Comparison of ENCODE assay signal across 11 cellular contexts in the genomic region with DNA sequence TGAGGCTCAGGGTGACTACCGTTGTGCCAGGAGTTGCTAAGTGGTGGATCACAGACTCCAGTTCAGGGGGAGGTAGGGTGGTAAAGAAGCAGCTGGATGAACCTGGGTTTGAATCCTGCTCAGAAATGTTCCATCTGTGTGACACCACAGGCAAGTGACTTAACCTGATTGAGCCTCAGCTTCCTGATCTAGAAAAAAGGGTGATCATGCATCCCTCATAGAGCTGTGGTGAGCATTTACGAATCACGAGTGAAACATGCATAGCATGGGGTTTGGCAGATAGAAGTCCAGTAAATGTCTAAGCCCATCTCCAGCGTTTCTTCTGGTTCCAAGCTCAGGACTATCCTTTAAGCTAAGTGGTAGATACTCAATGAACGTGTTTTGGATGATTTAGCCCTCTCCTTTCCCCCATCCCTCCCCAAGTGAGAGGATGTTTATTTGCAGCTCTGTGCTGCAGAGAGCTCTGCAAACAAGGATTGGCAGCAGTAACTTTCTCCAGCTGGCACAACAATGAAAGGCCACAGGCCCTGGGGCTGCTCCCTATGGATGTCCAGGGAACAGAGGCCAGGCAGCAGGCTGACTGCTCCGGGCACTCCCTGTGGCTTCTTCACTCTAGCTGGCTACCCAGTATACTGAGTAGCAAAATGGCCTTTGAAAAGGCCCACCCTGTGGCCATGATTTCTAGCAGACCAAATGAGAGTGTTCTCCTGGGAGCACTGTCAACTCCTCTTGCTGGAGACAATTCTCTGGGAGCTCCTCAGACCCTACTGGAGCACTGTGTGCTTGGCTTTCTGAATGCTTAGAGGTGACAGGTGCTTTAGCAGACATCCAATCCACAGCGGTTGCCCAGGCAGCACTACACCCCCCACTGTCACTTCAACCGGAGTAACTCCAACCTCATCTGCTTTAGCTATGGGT. TPM values are rescaled to one million over a fixed set of nuclear protein-coding genes. Genes with fewer than 3 reads are reported as not detected.
A peak's percentile ranks its signal among the peaks of the same experiment; 100 is the strongest.
DNase-seq lines count a peak whose midpoint lies in the region; ATAC-seq and TF ChIP-seq lines count a peak whose summit lies in the region.
"Had no signal": no experiment of that assay in that cellular context is flagged by ENCODE, and none has a peak within 500 bp of the region (broad histone marks: within the 10 kb centered on the region; RNA-seq: fewer than 3 reads in every experiment).

No MANE protein-coding gene starts in this region.

- peak overlapping the region; percentile 21 for H3K27ac ChIP-seq in AG04450 (ENCODE audit: low read depth, low read length)
- no peak overlapping the region for H3K27ac ChIP-seq in esophagus muscularis mucosa (replicated peaks in 1 of 4)

- TF ChIP-seq CTCF in AG04450 (IDR thresholded peaks at IDR 0.05; ENCODE audit: low read depth, low read length), result no peak
- no peak for TF ChIP-seq CTCF in esophagus muscularis mucosa (IDR thresholded peaks at IDR 0.05)

- H3K27me3 ChIP-seq in AG04450 (ENCODE audit: control insufficient read depth, insufficient read depth, low read length) (peaks cover 1% of the 10 kb centered on the region), esophagus muscularis mucosa (peaks cover 0 to 8% (median 0%) of the 10 kb centered on the region in 4 donors)

- TF ChIP-seq POLR2A in esophagus muscularis mucosa (IDR thresholded peaks at IDR 0.05; ENCODE audit: low read depth), result no peak

- no peaks in the 10 kb centered on the region for H3K9me3 ChIP-seq in AG04450 (ENCODE audit: control insufficient read depth, insufficient read depth, low read length)
- no peaks in the 10 kb centered on the region for H3K9me3 ChIP-seq in esophagus muscularis mucosa

- H3K4me1 ChIP-seq in esophagus muscularis mucosa, result peaks cover 4 to 22% (median 15%) of the 10 kb centered on the region in 4 donors

- no peaks in the 10 kb centered on the region for H3K36me3 ChIP-seq in esophagus muscularis mucosa

- intact Hi-C loops in esophagus muscularis mucosa (cut with DNase I), result no loop called here

- H3K4me3 ChIP-seq in AG04450 (ENCODE audit: low read depth, low read length), result no peak overlapping the region
- H3K4me3 ChIP-seq in esophagus muscularis mucosa, result no peak overlapping the region

- ATAC-seq in SK-N-SH treated with all-trans-retinoic acid at 6 μM for 48 hours, result peak; percentile 8; the same call in 2 of the 3 replicates
- ATAC-seq in HG03469 (IDR thresholded peaks at IDR 0.05; ENCODE audit: unreplicated experiment), result no peak

- no peak for DNase-seq in AG04450 (ENCODE audit: low read depth, low spot score)
- DNase-seq in GM03348 (ENCODE audit: low spot score), result peak; percentile 11
- DNase-seq in inferior parietal cortex (ENCODE audit: extremely low spot score), result peak; percentile 59
- no peak for DNase-seq in esophagus muscularis mucosa (ENCODE audit: extremely low spot score)
- no peak for DNase-seq in NAMALWA (ENCODE audit: low spot score)
- no peak for DNase-seq in HPDE6-E6E7 (ENCODE audit: extremely low spot score)
- DNase-seq: aorta; GDM1; stimulated activated CD4-positive, alpha-beta T cell treated with anti-CD3 and anti-CD28 coated beads, Interleukin-12 subunit alpha, Interleukin-12 subunit beta, amount 100 ng/mL, for 4 hours had no signal

- TF ChIP-seq EP300 in esophagus muscularis mucosa (IDR thresholded peaks at IDR 0.05), result no peak

- 76% methylated on average over 8 of the region's 8 CpGs for WGBS in esophagus muscularis mucosa

- POLR2A ChIA-PET in AG04450 (lab: Yijun Ruan, JAX), result no interaction called here

- CTCF ChIA-PET in AG04450 (lab: Charles Lee), result interaction anchor here (0.7 to 1.7 kb wide), 2 partner anchors 30 to 60 kb away, joined by 3 to 12 read pairs; no protein-coding TSS in a partner anchor

TF ChIP-seq in SK-N-SH treated with all-trans-retinoic acid at 6 μM for 48 hours, 23 proteins besides CTCF, POLR2A, EP300 and RAD21:
- no peak for TF ChIP-seq TCF4 (CRISPR knock-in tag; IDR thresholded peaks at IDR 0.05; ENCODE audit: borderline replicate concordance)
- TF ChIP-seq CSDC2 (CRISPR knock-in tag; IDR thresholded peaks at IDR 0.05), result no peak
- no peak for TF ChIP-seq RARB (CRISPR knock-in tag; IDR thresholded peaks at IDR 0.05)
- TF ChIP-seq, protein P1, sequence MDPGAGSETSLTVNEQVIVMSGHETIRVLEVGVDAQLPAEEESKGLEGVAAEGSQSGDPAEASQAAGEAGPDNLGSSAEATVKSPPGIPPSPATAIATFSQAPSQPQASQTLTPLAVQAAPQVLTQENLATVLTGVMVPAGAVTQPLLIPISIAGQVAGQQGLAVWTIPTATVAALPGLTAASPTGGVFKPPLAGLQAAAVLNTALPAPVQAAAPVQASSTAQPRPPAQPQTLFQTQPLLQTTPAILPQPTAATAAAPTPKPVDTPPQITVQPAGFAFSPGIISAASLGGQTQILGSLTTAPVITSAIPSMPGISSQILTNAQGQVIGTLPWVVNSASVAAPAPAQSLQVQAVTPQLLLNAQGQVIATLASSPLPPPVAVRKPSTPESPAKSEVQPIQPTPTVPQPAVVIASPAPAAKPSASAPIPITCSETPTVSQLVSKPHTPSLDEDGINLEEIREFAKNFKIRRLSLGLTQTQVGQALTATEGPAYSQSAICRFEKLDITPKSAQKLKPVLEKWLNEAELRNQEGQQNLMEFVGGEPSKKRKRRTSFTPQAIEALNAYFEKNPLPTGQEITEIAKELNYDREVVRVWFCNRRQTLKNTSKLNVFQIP (CRISPR knock-in tag; IDR thresholded peaks at IDR 0.05; ENCODE audit: borderline replicate concordance, low read depth), result no peak
- TF ChIP-seq, protein P2, sequence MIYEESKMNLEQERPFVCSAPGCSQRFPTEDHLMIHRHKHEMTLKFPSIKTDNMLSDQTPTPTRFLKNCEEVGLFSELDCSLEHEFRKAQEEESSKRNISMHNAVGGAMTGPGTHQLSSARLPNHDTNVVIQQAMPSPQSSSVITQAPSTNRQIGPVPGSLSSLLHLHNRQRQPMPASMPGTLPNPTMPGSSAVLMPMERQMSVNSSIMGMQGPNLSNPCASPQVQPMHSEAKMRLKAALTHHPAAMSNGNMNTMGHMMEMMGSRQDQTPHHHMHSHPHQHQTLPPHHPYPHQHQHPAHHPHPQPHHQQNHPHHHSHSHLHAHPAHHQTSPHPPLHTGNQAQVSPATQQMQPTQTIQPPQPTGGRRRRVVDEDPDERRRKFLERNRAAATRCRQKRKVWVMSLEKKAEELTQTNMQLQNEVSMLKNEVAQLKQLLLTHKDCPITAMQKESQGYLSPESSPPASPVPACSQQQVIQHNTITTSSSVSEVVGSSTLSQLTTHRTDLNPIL (CRISPR knock-in tag; IDR thresholded peaks at IDR 0.05; ENCODE audit: low read depth), result no peak
- TF ChIP-seq, protein P3, sequence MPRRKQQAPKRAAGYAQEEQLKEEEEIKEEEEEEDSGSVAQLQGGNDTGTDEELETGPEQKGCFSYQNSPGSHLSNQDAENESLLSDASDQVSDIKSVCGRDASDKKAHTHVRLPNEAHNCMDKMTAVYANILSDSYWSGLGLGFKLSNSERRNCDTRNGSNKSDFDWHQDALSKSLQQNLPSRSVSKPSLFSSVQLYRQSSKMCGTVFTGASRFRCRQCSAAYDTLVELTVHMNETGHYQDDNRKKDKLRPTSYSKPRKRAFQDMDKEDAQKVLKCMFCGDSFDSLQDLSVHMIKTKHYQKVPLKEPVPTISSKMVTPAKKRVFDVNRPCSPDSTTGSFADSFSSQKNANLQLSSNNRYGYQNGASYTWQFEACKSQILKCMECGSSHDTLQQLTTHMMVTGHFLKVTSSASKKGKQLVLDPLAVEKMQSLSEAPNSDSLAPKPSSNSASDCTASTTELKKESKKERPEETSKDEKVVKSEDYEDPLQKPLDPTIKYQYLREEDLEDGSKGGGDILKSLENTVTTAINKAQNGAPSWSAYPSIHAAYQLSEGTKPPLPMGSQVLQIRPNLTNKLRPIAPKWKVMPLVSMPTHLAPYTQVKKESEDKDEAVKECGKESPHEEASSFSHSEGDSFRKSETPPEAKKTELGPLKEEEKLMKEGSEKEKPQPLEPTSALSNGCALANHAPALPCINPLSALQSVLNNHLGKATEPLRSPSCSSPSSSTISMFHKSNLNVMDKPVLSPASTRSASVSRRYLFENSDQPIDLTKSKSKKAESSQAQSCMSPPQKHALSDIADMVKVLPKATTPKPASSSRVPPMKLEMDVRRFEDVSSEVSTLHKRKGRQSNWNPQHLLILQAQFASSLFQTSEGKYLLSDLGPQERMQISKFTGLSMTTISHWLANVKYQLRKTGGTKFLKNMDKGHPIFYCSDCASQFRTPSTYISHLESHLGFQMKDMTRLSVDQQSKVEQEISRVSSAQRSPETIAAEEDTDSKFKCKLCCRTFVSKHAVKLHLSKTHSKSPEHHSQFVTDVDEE (CRISPR knock-in tag; IDR thresholded peaks at IDR 0.05), result no peak

RNA-seq across cellular contexts. Expression of a gene that starts 21.3 kb away (rescaled TPM):
- polyA plus RNA-seq in AG04450 (2011; rRNA removed), result not detected in 2 replicates
- polyA minus RNA-seq in AG04450 (2011; rRNA and poly(A)+ RNA removed), result not detected in 2 replicates
- total RNA-seq in esophagus muscularis mucosa, result 1 to 10 TPM; 2.1 to 8.3 (median 4.3) TPM

Comparison
In these comparisons a context has a peak if more than half of its experiments do, and no peak if none do; other contexts are left out.
1. DNase-seq: peak in GM03348 (single experiment) and inferior parietal cortex (single experiment); none in AG04450 (single experiment), esophagus muscularis mucosa (single experiment), NAMALWA (single experiment) and HPDE6-E6E7 (single experiment).